Comparison of ENCODE assay signal across 8 cellular contexts in the genomic region with DNA sequence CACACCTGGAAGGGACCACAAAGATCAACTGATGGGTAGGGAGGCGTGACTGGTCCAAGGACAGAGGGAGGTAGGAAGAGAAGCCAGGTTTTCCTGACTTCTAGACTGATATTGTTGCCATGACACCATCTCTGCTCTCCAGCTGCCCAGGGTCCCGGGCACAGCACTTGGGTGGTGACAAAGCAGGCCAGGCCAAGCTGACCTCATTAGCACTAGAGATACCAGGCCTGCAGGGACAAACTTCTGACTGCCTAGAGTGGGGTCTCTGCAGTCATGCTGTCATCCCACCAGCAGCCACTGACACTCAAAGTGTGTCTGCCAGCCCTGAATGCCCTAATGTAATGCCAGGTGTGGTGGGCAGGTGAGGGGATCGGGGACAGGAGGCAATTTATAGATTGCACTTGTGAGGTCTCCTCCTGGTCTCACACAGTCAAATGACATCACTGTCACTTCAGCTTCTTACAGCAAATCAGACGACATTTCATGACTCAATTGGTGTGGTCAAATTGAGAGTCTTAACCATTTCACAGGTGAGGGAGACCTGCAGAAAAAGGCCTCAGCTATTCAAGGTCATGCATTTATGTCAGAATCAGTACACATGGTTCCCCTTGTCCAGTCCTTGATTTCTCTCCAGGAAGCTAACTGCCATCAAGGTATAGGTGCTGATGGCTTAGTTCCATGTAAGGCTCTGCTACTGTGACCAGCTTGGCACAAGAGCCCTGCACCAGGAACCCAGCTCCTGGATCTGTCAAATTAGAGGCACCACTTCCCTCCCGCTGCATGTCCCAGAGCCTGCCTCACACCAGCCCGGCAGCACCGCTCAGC. TPM values are rescaled to one million over a fixed set of nuclear protein-coding genes. Genes with fewer than 3 reads are reported as not detected.
A peak's percentile ranks its signal among the peaks of the same experiment; 100 is the strongest.
DNase-seq lines count a peak whose midpoint lies in the region; ATAC-seq, FAIRE-seq and TF ChIP-seq lines count a peak whose summit lies in the region.

No MANE protein-coding gene starts in this region.

- H3K4me1 ChIP-seq in heart right ventricle (peaks cover 19 to 77% (median 67%) of the 10 kb centered on the region in 9 donors), small intestine (ENCODE audit: control insufficient read depth in 2 of 2, insufficient read depth in 1 of 2, low read depth in 1 of 2, low read length in 1 of 2) (peaks cover 5 to 14% of the 10 kb centered on the region in 2 donors)

- no peak overlapping the region for H3K27ac Mint-ChIP-seq in activated B cell treated with CpG ODN at 0.5 μM for 24 hours

- H3K36me3 ChIP-seq in heart right ventricle (peaks cover 0 to 2% (median 0%) of the 10 kb centered on the region in 9 donors), small intestine (ENCODE audit: control insufficient read depth in 2 of 2, insufficient read depth in 2 of 2, low read length in 2 of 2) (no peaks in the 10 kb centered on the region)

- ATAC-seq in activated B cell treated with CpG ODN at 0.5 μM for 24 hours (ENCODE audit: low read depth) = no peak
- peak; percentile 26 to 75 (median 62) for ATAC-seq in heart right ventricle
- no peak for ATAC-seq in GM18498 (IDR thresholded peaks at IDR 0.05; ENCODE audit: unreplicated experiment)

- no peak for TF ChIP-seq CTCF in activated B cell treated with CpG ODN at 0.5 μM for 24 hours (IDR thresholded peaks at IDR 0.05)
- no peak for TF ChIP-seq CTCF in heart right ventricle (IDR thresholded peaks at IDR 0.05)
- TF ChIP-seq CTCF in GM10248 (IDR thresholded peaks at IDR 0.05; ENCODE audit: control extremely low read depth, extremely low read depth, low read depth, missing control alignments) = no peak

- H3K9me3 Mint-ChIP-seq in activated B cell treated with CpG ODN at 0.5 μM for 24 hours = no peaks in the 10 kb centered on the region

- H3K27ac ChIP-seq in heart right ventricle (peak overlapping the region; percentile 59 to 97 (median 92)), small intestine (ENCODE audit: low read depth in 1 of 2, low read length in 1 of 2) (peak overlapping the region; percentile 26 to 33)

- H3K27me3 Mint-ChIP-seq in activated B cell treated with CpG ODN at 0.5 μM for 24 hours = no peaks in the 10 kb centered on the region

- H3K4me3 Mint-ChIP-seq in activated B cell treated with CpG ODN at 0.5 μM for 24 hours = peak overlapping the region; percentile 86

- no peak for TF ChIP-seq POLR2A in GM12891 (IDR thresholded peaks at IDR 0.05; ENCODE audit: low read depth, low read length)

- H3K9me3 ChIP-seq in heart right ventricle = no peaks in the 10 kb centered on the region
- H3K9me3 ChIP-seq in small intestine (ENCODE audit: control insufficient read depth, low read depth) = no peaks in the 10 kb centered on the region

- peaks cover 8% of the 10 kb centered on the region for H3K36me3 Mint-ChIP-seq in activated B cell treated with CpG ODN at 0.5 μM for 24 hours (ENCODE audit: low read depth)

- H3K27me3 ChIP-seq in heart right ventricle (no peaks in the 10 kb centered on the region), small intestine (ENCODE audit: control insufficient read depth in 2 of 2, insufficient read depth in 2 of 2, low read length in 2 of 2) (no peaks in the 10 kb centered on the region)

- H3K4me1 Mint-ChIP-seq in activated B cell treated with CpG ODN at 0.5 μM for 24 hours = peaks cover 66% of the 10 kb centered on the region

- FAIRE-seq in GM12891 (lab: Jason Lieb, UNC) (peak; percentile 62), small intestine (lab: Jason Lieb, UNC) (no peak)

- DNase-seq in GM12891 (ENCODE audit: insufficient read length, low spot score) (no peak), activated B cell treated with CpG ODN at 0.5 μM for 24 hours (no peak), heart right ventricle (peak; percentile 44 to 49), small intestine (no peak), GM10248 (ENCODE audit: extremely low spot score) (no peak), DMS153 treated with DMSO at 0.1 percent for 48 hours (lab: John Stamatoyannopoulos, UW; ENCODE audit: unreplicated experiment) (no peak)
- DNase-seq in stimulated activated CD4-positive, alpha-beta T cell treated with anti-CD3 and anti-CD28 coated beads, Interleukin-4, amount 100 ng/mL, for 1 hour = no peak

- H3K4me3 ChIP-seq in heart right ventricle (peak overlapping the region in 9 of 10 donors; percentile 57 to 86 (median 83)), small intestine (ENCODE audit: low read depth in 1 of 2, low read length in 2 of 2) (peak overlapping the region in 1 of 2 donors; percentile 87)

- WGBS in heart right ventricle, 2 donors = 23 to 38% methylated on average over 7 of the region's 7 CpGs
- WGBS in small intestine, 3 donors = 33 to 40% (median 39%) methylated on average over 7 of the region's 7 CpGs

- intact Hi-C loops in activated B cell treated with CpG ODN at 0.5 μM for 24 hours (cut with micrococcal nuclease) = no loop called here
- intact Hi-C loops in heart right ventricle (cut with DNase I) = loop anchor here in 6 of 10 donors (2.0 to 5.0 kb wide), 3 partner anchors 21 to 40 kb away; no protein-coding TSS in a partner anchor

- CTCF ChIA-PET in activated B cell treated with CpG ODN at 0.5 μM for 24 hours (lab: Charles Lee) (interaction anchor here (1.8 kb wide), 1 partner anchor 40 kb away, joined by 4 read pairs; no protein-coding TSS in a partner anchor), GM10248 (lab: Yijun Ruan, JAX) (interaction anchor here (0.7 to 7.9 kb wide), 9 partner anchors 9 to 144 kb away, joined by 3 to 88 read pairs (median 3); no protein-coding TSS in a partner anchor)

- POLR2A ChIA-PET in activated B cell treated with CpG ODN at 0.5 μM for 24 hours (lab: Charles Lee) (interaction anchor here (0.9 to 7.6 kb wide), 3 partner anchors 9 to 40 kb away, joined by 7 to 127 read pairs (median 9); no protein-coding TSS in a partner anchor), GM10248 (lab: Yijun Ruan, JAX) (interaction anchor here (0.6 to 3.6 kb wide), 3 partner anchors 11 to 1419 kb away, joined by 3 to 110 read pairs (median 4); no protein-coding TSS in a partner anchor)

TF ChIP-seq in GM12891, 5 proteins besides CTCF, POLR2A, EP300 and RAD21:
- no peak for TF ChIP-seq POU2F2 (IDR thresholded peaks at IDR 0.05; ENCODE audit: low read depth, low read length)
- TF ChIP-seq POLR2AphosphoS5 (IDR thresholded peaks at IDR 0.05; ENCODE audit: low read depth, low read length) = no peak
- TF ChIP-seq TAF1 (IDR thresholded peaks at IDR 0.05; ENCODE audit: low read depth, low read length) = no peak
- TF ChIP-seq PAX5 (IDR thresholded peaks at IDR 0.05; ENCODE audit: insufficient read depth, low read length, severe bottlenecking) = no peak
- TF ChIP-seq SPI1 (IDR thresholded peaks at IDR 0.05; ENCODE audit: low read depth, low read length) = no peak

RNA-seq across cellular contexts. Expression of gene SLC9A1, which starts 2.7 kb away (rescaled TPM):
- 8.9 TPM for polyA plus RNA-seq in GM12891 (2012; ENCODE audit: low read depth, missing spikeins)
- total RNA-seq in activated B cell treated with CpG ODN at 0.5 μM for 24 hours (12.2 and 13.6 TPM in 2 replicates), heart right ventricle (10 to 100 TPM in 9 of 10 donors, 1 to 10 TPM in 1; 9.4 to 34.4 (median 22.1) TPM)
- polyA plus RNA-seq in heart right ventricle (10 to 100 TPM; 11.3 TPM), small intestine (10 to 100 TPM; 40.2 to 41.3 (median 41.2) TPM)

Comparison
In these comparisons a context has a peak if more than half of its experiments do, and no peak if none do; other contexts are left out.
1. DNase-seq: peak in heart right ventricle (2 of 2); none in GM12891 (single experiment), activated B cell treated with CpG ODN at 0.5 μM for 24 hours (single experiment), small intestine (single experiment), stimulated activated CD4-positive, alpha-beta T cell treated with anti-CD3 and anti-CD28 coated beads, Interleukin-4, amount 100 ng/mL, for 1 hour (single experiment), GM10248 (single experiment) and DMS153 treated with DMSO at 0.1 percent for 48 hours (single experiment).
2. ATAC-seq: peak in heart right ventricle (8 of 8); none in activated B cell treated with CpG ODN at 0.5 μM for 24 hours (single experiment) and GM18498 (single experiment).